25 cellular contexts compared by ENCODE assay signal in genomic region chr20:19440660-19441527, GRCh38.
DNase-seq lines count a peak whose midpoint lies in the region; ATAC-seq and TF ChIP-seq lines count a peak whose summit lies in the region.
"Had no signal": no experiment of that assay in that cellular context is flagged by ENCODE, and none has a peak within 500 bp of the region (broad histone marks: within the 10 kb centered on the region; RNA-seq: fewer than 3 reads in every experiment).

No MANE protein-coding gene starts in this region.

- no peak for TF ChIP-seq CTCF in activated CD8-positive, alpha-beta T cell treated with anti-CD3 and anti-CD28 coated beads for 36 hours (IDR thresholded peaks at IDR 0.05)
- TF ChIP-seq CTCF in natural killer cell (IDR thresholded peaks at IDR 0.05) (no peak), left ventricle myocardium inferior (IDR thresholded peaks at IDR 0.05; ENCODE audit: borderline replicate concordance) (no peak)

- intact Hi-C loops in activated CD8-positive, alpha-beta T cell treated with anti-CD3 and anti-CD28 coated beads for 36 hours (cut with micrococcal nuclease), result no loop called here
- intact Hi-C loops in natural killer cell (cut with micrococcal nuclease), result no loop called here
- intact Hi-C loops in left ventricle myocardium inferior (cut with micrococcal nuclease), result no loop called here

- H3K27me3 ChIP-seq in BLaER1, result no peaks in the 10 kb centered on the region
- H3K27me3 ChIP-seq in left ventricle myocardium inferior (ENCODE audit: low read depth), result peaks cover 11% of the 10 kb centered on the region
- H3K27me3 ChIP-seq: brain microvascular endothelial cell, gastrocnemius medialis, testis had no signal

- H3K4me1 ChIP-seq in BLaER1, result peaks cover 18% of the 10 kb centered on the region
- no peaks in the 10 kb centered on the region for H3K4me1 ChIP-seq in left ventricle myocardium inferior
- H3K4me1 ChIP-seq: testis had no signal

- no peak overlapping the region for H3K9ac ChIP-seq in BLaER1

- H3K9me3 Mint-ChIP-seq in activated CD8-positive, alpha-beta T cell treated with anti-CD3 and anti-CD28 coated beads for 36 hours, result peaks cover 4% of the 10 kb centered on the region
- peaks cover 2 to 3% of the 10 kb centered on the region in 2 donors for H3K9me3 Mint-ChIP-seq in natural killer cell
- H3K9me3 Mint-ChIP-seq in activated naive CD4-positive, alpha-beta T cell treated with anti-CD3 and anti-CD28 coated beads, Interleukin-2, amount 50 U/mL, for 72 hours, result peaks cover 11 to 21% of the 10 kb centered on the region in 2 donors

- DNase-seq in activated CD8-positive, alpha-beta T cell treated with anti-CD3 and anti-CD28 coated beads for 36 hours, result peak; percentile 2
- DNase-seq in natural killer cell, result peak; percentile 19
- no peak for DNase-seq in left ventricle myocardium inferior
- no peak for DNase-seq in activated naive CD4-positive, alpha-beta T cell treated with anti-CD3 and anti-CD28 coated beads, Interleukin-2, amount 50 U/mL, for 72 hours (ENCODE audit: low spot score in 2 of 2)
- DNase-seq in NCI-H524 (lab: John Stamatoyannopoulos, UW), result no peak
- DNase-seq: activated CD8-positive, alpha-beta memory T cell treated with anti-CD3 and anti-CD28 coated beads, Interleukin-2, amount 50 U/mL, for 4 hours; activated naive CD4-positive, alpha-beta T cell treated with anti-CD3 and anti-CD28 coated beads for 36 hours; AML-193; amygdala; brain microvascular endothelial cell; CD4-positive, alpha-beta memory T cell; gastrocnemius medialis; H9; NCI-H1694 treated with DMSO at 0.1 percent for 48 hours; NCI-H2171; NCI-H510A; nephron progenitor cell; OCI-M1; stimulated activated naive CD4-positive, alpha-beta T cell; testis had no signal

- ATAC-seq in GM19351 (IDR thresholded peaks at IDR 0.05; ENCODE audit: unreplicated experiment), result peak; percentile 51
- ATAC-seq in activated CD8-positive, alpha-beta T cell treated with anti-CD3 and anti-CD28 coated beads for 36 hours, result no peak
- ATAC-seq in natural killer cell, result peak; percentile 81 to 96 (median 87)
- no peak for ATAC-seq in activated naive CD4-positive, alpha-beta T cell treated with anti-CD3 and anti-CD28 coated beads, Interleukin-2, amount 50 U/mL, for 72 hours
- ATAC-seq: gastrocnemius medialis had no signal

- no peak overlapping the region for H3K27ac Mint-ChIP-seq in activated CD8-positive, alpha-beta T cell treated with anti-CD3 and anti-CD28 coated beads for 36 hours
- peak overlapping the region in 1 of 2 donors; percentile 23 for H3K27ac Mint-ChIP-seq in natural killer cell
- H3K27ac Mint-ChIP-seq in activated naive CD4-positive, alpha-beta T cell treated with anti-CD3 and anti-CD28 coated beads, Interleukin-2, amount 50 U/mL, for 72 hours, result no peak overlapping the region
- H3K27ac Mint-ChIP-seq: activated naive CD4-positive, alpha-beta T cell treated with anti-CD3 and anti-CD28 coated beads for 36 hours; CD4-positive, alpha-beta memory T cell; nephron progenitor cell had no signal

- POLR2A ChIA-PET in activated CD8-positive, alpha-beta T cell treated with anti-CD3 and anti-CD28 coated beads for 36 hours (lab: Charles Lee), result no interaction called here

- no peaks in the 10 kb centered on the region for H4K20me1 ChIP-seq in BLaER1

- no peak overlapping the region for H3K4me3 Mint-ChIP-seq in activated CD8-positive, alpha-beta T cell treated with anti-CD3 and anti-CD28 coated beads for 36 hours
- peak overlapping the region; percentile 36 for H3K4me3 Mint-ChIP-seq in natural killer cell
- H3K4me3 Mint-ChIP-seq: activated naive CD4-positive, alpha-beta T cell treated with anti-CD3 and anti-CD28 coated beads for 36 hours; CD4-positive, alpha-beta memory T cell; H9; nephron progenitor cell had no signal

- H3K36me3 Mint-ChIP-seq in activated CD8-positive, alpha-beta T cell treated with anti-CD3 and anti-CD28 coated beads for 36 hours (ENCODE audit: low read depth), result no peaks in the 10 kb centered on the region
- H3K36me3 Mint-ChIP-seq in natural killer cell, result no peaks in the 10 kb centered on the region
- no peaks in the 10 kb centered on the region for H3K36me3 Mint-ChIP-seq in activated naive CD4-positive, alpha-beta T cell treated with anti-CD3 and anti-CD28 coated beads, Interleukin-2, amount 50 U/mL, for 72 hours
- H3K36me3 Mint-ChIP-seq: CD4-positive, alpha-beta memory T cell had no signal

- H3K9me3 ChIP-seq in BLaER1 (peaks cover 17% of the 10 kb centered on the region), left ventricle myocardium inferior (replicated peaks) (peaks cover 32% of the 10 kb centered on the region)
- H3K9me3 ChIP-seq: gastrocnemius medialis, testis had no signal

- CTCF ChIA-PET in activated CD8-positive, alpha-beta T cell treated with anti-CD3 and anti-CD28 coated beads for 36 hours (lab: Charles Lee), result no interaction called here

- no peaks in the 10 kb centered on the region for H3K36me3 ChIP-seq in BLaER1
- no peaks in the 10 kb centered on the region for H3K36me3 ChIP-seq in left ventricle myocardium inferior
- H3K36me3 ChIP-seq: brain microvascular endothelial cell, gastrocnemius medialis had no signal

- peak overlapping the region; percentile 43 for H3K4me2 ChIP-seq in BLaER1

- H3K4me3 ChIP-seq in BLaER1, result no peak overlapping the region
- H3K4me3 ChIP-seq in left ventricle myocardium inferior, result no peak overlapping the region
- H3K4me3 ChIP-seq: gastrocnemius medialis, lung, testis had no signal

- H3K4me1 Mint-ChIP-seq in activated CD8-positive, alpha-beta T cell treated with anti-CD3 and anti-CD28 coated beads for 36 hours (ENCODE audit: low read depth), result peaks cover 3% of the 10 kb centered on the region
- peaks cover 36 to 40% of the 10 kb centered on the region in 2 donors for H3K4me1 Mint-ChIP-seq in natural killer cell
- H3K4me1 Mint-ChIP-seq: CD4-positive, alpha-beta memory T cell; H9 had no signal

- H3K27me3 Mint-ChIP-seq in activated CD8-positive, alpha-beta T cell treated with anti-CD3 and anti-CD28 coated beads for 36 hours, result no peaks in the 10 kb centered on the region
- peaks cover 0 to 6% of the 10 kb centered on the region in 2 donors for H3K27me3 Mint-ChIP-seq in natural killer cell (ENCODE audit: low read depth in 2 of 2)
- H3K27me3 Mint-ChIP-seq: CD4-positive, alpha-beta memory T cell had no signal

- H3K27ac ChIP-seq in BLaER1, result no peak overlapping the region
- no peak overlapping the region for H3K27ac ChIP-seq in left ventricle myocardium inferior (replicated peaks)
- H3K27ac ChIP-seq: brain microvascular endothelial cell, gastrocnemius medialis, HL-60, RWPE1, testis had no signal

Comparison
In these comparisons a context has a peak if more than half of its experiments do, and no peak if none do; other contexts are left out.
1. ATAC-seq: peak in GM19351 (single experiment) and natural killer cell (3 of 3); none in activated CD8-positive, alpha-beta T cell treated with anti-CD3 and anti-CD28 coated beads for 36 hours (single experiment) and activated naive CD4-positive, alpha-beta T cell treated with anti-CD3 and anti-CD28 coated beads, Interleukin-2, amount 50 U/mL, for 72 hours (0 of 2).
2. DNase-seq: peak in activated CD8-positive, alpha-beta T cell treated with anti-CD3 and anti-CD28 coated beads for 36 hours (single experiment) and natural killer cell (single experiment); none in left ventricle myocardium inferior (single experiment), activated naive CD4-positive, alpha-beta T cell treated with anti-CD3 and anti-CD28 coated beads, Interleukin-2, amount 50 U/mL, for 72 hours (0 of 2) and NCI-H524 (0 of 2).